10 cellular contexts compared by ENCODE assay signal in genomic region chr10:6383099-6383812, GRCh38.
DNase-seq lines count a peak whose midpoint lies in the region; ATAC-seq and TF ChIP-seq lines count a peak whose summit lies in the region.
"Had no signal": no experiment of that assay in that cellular context is flagged by ENCODE, and none has a peak within 500 bp of the region (broad histone marks: within the 10 kb centered on the region; RNA-seq: fewer than 3 reads in every experiment).

No MANE protein-coding gene starts in this region.

- TF ChIP-seq CTCF in fibroblast of pulmonary artery (IDR thresholded peaks at IDR 0.05; ENCODE audit: low read length, missing control alignments), result no peak

- DNase-seq in AG08396 (ENCODE audit: low spot score) (peak; percentile 65), RPMI7951 (ENCODE audit: low read depth) (peak; percentile 96), fibroblast of pulmonary artery (ENCODE audit: low read depth) (peak; percentile 73), occipital lobe (lab: John Stamatoyannopoulos, UW) (peak; percentile 52), SK-N-DZ (ENCODE audit: low spot score) (no peak)
- DNase-seq in stimulated activated CD4-positive, alpha-beta T cell treated with anti-CD3 and anti-CD28 coated beads, Interleukin-15, amount 100 ng/mL, for 24 hours, result no peak
- no peak for DNase-seq in activated T-cell treated with anti-CD3 and anti-CD28 coated beads, Interleukin-2, amount 50 U/mL, for 1 hour
- DNase-seq: COR-L47; stimulated activated CD4-positive, alpha-beta T cell treated with anti-CD3 and anti-CD28 coated beads, Interleukin-4, amount 100 ng/mL, for 4 hours had no signal

- H3K4me3 ChIP-seq in fibroblast of pulmonary artery (replicated peaks; ENCODE audit: low read depth, low read length), result no peak overlapping the region

- ATAC-seq in GM19035 (IDR thresholded peaks at IDR 0.05; ENCODE audit: unreplicated experiment), result no peak

Comparison
In these comparisons a context has a peak if more than half of its experiments do, and no peak if none do; other contexts are left out.
1. DNase-seq: peak in AG08396 (single experiment), RPMI7951 (single experiment), fibroblast of pulmonary artery (single experiment) and occipital lobe (single experiment); none in stimulated activated CD4-positive, alpha-beta T cell treated with anti-CD3 and anti-CD28 coated beads, Interleukin-15, amount 100 ng/mL, for 24 hours (single experiment), activated T-cell treated with anti-CD3 and anti-CD28 coated beads, Interleukin-2, amount 50 U/mL, for 1 hour (single experiment) and SK-N-DZ (single experiment).